ENCODE assay signal across 8 cellular contexts in the genomic region with DNA sequence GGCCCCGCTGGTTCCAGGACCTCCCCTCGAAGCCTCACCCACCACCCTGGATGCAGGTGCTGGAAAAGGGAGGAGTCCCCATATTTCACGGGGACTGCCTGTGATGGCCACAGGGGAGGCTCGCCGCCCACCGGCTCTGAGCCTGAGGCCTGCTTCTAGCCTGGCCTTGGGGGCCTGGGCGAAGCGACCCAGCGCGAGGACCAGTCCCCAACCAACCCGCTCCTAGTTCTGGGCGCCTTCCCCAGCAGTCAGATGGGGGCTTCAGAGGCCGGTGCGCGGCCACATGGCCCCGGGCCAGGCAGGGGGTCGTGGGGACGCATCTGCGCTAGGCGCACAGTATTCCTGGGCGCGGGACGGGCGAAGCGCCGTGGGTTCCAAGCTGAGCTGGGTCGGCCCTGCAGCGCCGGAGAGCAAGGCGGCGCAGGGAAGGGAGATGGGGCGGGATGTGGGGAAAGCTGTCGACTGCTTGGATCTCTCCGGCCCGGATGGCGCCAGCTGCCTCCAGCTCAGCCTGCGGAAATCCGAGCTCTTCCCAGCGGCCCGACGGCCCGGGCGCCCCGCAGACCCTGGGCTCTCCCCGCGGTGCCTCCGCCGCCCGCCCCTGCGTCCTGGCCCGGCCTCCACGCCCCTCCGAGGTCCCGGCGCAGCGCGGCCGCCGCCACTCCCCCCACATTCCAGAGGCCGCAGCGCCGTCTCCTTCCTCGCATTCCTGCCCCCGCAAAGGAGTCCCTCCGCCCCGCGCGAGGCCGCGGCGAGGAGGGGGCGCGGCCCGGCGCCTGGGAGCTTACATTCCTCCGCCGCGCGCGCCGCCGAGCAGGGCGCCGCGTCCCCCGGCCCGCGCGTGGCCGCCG. TPM values are rescaled to one million over a fixed set of nuclear protein-coding genes. Genes with fewer than 3 reads are reported as not detected.
DNase-seq lines count a peak whose midpoint lies in the region; ATAC-seq and TF ChIP-seq lines count a peak whose summit lies in the region.

Gene WTIP, plus strand, starts transcription at position 788 of the 851 bp plus-strand sequence. CDS start 217 bp downstream, outside the sequence.

- H3K4me1 Mint-ChIP-seq in activated naive CD4-positive, alpha-beta T cell treated with anti-CD3 and anti-CD28 coated beads, Interleukin-2, amount 10 ng/mL, durations not matched to agents 7 days and 5 days: peaks cover 7% of the 10 kb centered on the region
- peaks cover 15% of the 10 kb centered on the region for H3K4me1 Mint-ChIP-seq in stimulated activated effector memory CD8-positive, alpha-beta T cell treated with anti-CD3 and anti-CD28 coated beads, Interleukin-12 subunit alpha, Interleukin-12 subunit beta, amount 100 ng/mL, for 72 hours
- peaks cover 6% of the 10 kb centered on the region in 2 donors for H3K4me1 Mint-ChIP-seq in immature natural killer cell

- no peak for DNase-seq in activated naive CD4-positive, alpha-beta T cell treated with anti-CD3 and anti-CD28 coated beads, Interleukin-2, amount 10 ng/mL, durations not matched to agents 7 days and 5 days
- no peak for DNase-seq in activated naive CD4-positive, alpha-beta T cell treated with Interleukin-2 at 50 U/mL for 16 hours
- DNase-seq in cardiac fibroblast (ENCODE audit: low read depth in 2 of 2) (peak; percentile 82 to 95), islet precursor cell (peak; percentile 94), immature natural killer cell (no peak), NCI-H1092 (lab: John Stamatoyannopoulos, UW) (no peak)
- DNase-seq in stimulated activated effector memory CD8-positive, alpha-beta T cell treated with anti-CD3 and anti-CD28 coated beads, Interleukin-12 subunit alpha, Interleukin-12 subunit beta, amount 100 ng/mL, for 72 hours (ENCODE audit: low spot score in 2 of 2): no peak

- ATAC-seq in stimulated activated effector memory CD8-positive, alpha-beta T cell treated with anti-CD3 and anti-CD28 coated beads, Interleukin-12 subunit alpha, Interleukin-12 subunit beta, amount 100 ng/mL, for 72 hours: no peak
- no peak for ATAC-seq in HG03354 (IDR thresholded peaks at IDR 0.05; ENCODE audit: poor library complexity, severe bottlenecking, unreplicated experiment)

- H3K4me3 ChIP-seq in cardiac fibroblast (replicated peaks in 1 of 2; ENCODE audit: low read depth in 2 of 2, low read length in 2 of 2): peak within 1 kb of the TSS; percentile 69 to 79

- peak within 1 kb of the TSS; percentile 31 for H3K4me3 Mint-ChIP-seq in activated naive CD4-positive, alpha-beta T cell treated with anti-CD3 and anti-CD28 coated beads, Interleukin-2, amount 10 ng/mL, durations not matched to agents 7 days and 5 days
- H3K4me3 Mint-ChIP-seq in stimulated activated effector memory CD8-positive, alpha-beta T cell treated with anti-CD3 and anti-CD28 coated beads, Interleukin-12 subunit alpha, Interleukin-12 subunit beta, amount 100 ng/mL, for 72 hours: peak within 1 kb of the TSS; percentile 61
- H3K4me3 Mint-ChIP-seq in immature natural killer cell: no peak within 1 kb of the TSS

- CTCF ChIA-PET in activated naive CD4-positive, alpha-beta T cell treated with anti-CD3 and anti-CD28 coated beads, Interleukin-2, amount 10 ng/mL, durations not matched to agents 7 days and 5 days (lab: Charles Lee): interaction anchor here (1.3 kb wide), 1 partner anchor 9 kb away, joined by 4 read pairs; no protein-coding TSS in a partner anchor

- H3K27me3 Mint-ChIP-seq in activated naive CD4-positive, alpha-beta T cell treated with anti-CD3 and anti-CD28 coated beads, Interleukin-2, amount 10 ng/mL, durations not matched to agents 7 days and 5 days: peaks cover 72% of the 10 kb centered on the region
- peaks cover 8 to 20% (median 14%) of the 10 kb centered on the region in 3 donors for H3K27me3 Mint-ChIP-seq in immature natural killer cell (ENCODE audit: low read depth in 3 of 3)

- no peaks in the 10 kb centered on the region for H3K9me3 Mint-ChIP-seq in activated naive CD4-positive, alpha-beta T cell treated with anti-CD3 and anti-CD28 coated beads, Interleukin-2, amount 10 ng/mL, durations not matched to agents 7 days and 5 days
- no peaks in the 10 kb centered on the region for H3K9me3 Mint-ChIP-seq in stimulated activated effector memory CD8-positive, alpha-beta T cell treated with anti-CD3 and anti-CD28 coated beads, Interleukin-12 subunit alpha, Interleukin-12 subunit beta, amount 100 ng/mL, for 72 hours
- peaks cover 0 to 1% (median 0%) of the 10 kb centered on the region in 6 donors for H3K9me3 Mint-ChIP-seq in immature natural killer cell

- no peaks in the 10 kb centered on the region for H3K36me3 Mint-ChIP-seq in activated naive CD4-positive, alpha-beta T cell treated with anti-CD3 and anti-CD28 coated beads, Interleukin-2, amount 10 ng/mL, durations not matched to agents 7 days and 5 days
- H3K36me3 Mint-ChIP-seq in stimulated activated effector memory CD8-positive, alpha-beta T cell treated with anti-CD3 and anti-CD28 coated beads, Interleukin-12 subunit alpha, Interleukin-12 subunit beta, amount 100 ng/mL, for 72 hours: peaks cover 10% of the 10 kb centered on the region
- H3K36me3 Mint-ChIP-seq in immature natural killer cell: peaks cover 0 to 3% (median 0%) of the 10 kb centered on the region in 3 donors

- H3K27ac Mint-ChIP-seq in activated naive CD4-positive, alpha-beta T cell treated with anti-CD3 and anti-CD28 coated beads, Interleukin-2, amount 10 ng/mL, durations not matched to agents 7 days and 5 days: no peak within 1 kb of the TSS
- H3K27ac Mint-ChIP-seq in stimulated activated effector memory CD8-positive, alpha-beta T cell treated with anti-CD3 and anti-CD28 coated beads, Interleukin-12 subunit alpha, Interleukin-12 subunit beta, amount 100 ng/mL, for 72 hours: no peak within 1 kb of the TSS
- H3K27ac Mint-ChIP-seq in immature natural killer cell: no peak within 1 kb of the TSS

- no peak for TF ChIP-seq CTCF in cardiac fibroblast (IDR thresholded peaks at IDR 0.05; ENCODE audit: low read depth, low read length)

RNA-seq across cellular contexts. Expression of gene WTIP, which starts in this region (rescaled TPM):
- under 1 TPM in 1 of 3 donors, not detected in 2; 0.03 TPM for polyA plus RNA-seq in immature natural killer cell

Comparison
In these comparisons a context has a peak if more than half of its experiments do, and no peak if none do; other contexts are left out.
1. DNase-seq: peak in cardiac fibroblast (2 of 2) and islet precursor cell (single experiment); none in activated naive CD4-positive, alpha-beta T cell treated with anti-CD3 and anti-CD28 coated beads, Interleukin-2, amount 10 ng/mL, durations not matched to agents 7 days and 5 days (single experiment), activated naive CD4-positive, alpha-beta T cell treated with Interleukin-2 at 50 U/mL for 16 hours (single experiment), stimulated activated effector memory CD8-positive, alpha-beta T cell treated with anti-CD3 and anti-CD28 coated beads, Interleukin-12 subunit alpha, Interleukin-12 subunit beta, amount 100 ng/mL, for 72 hours (0 of 2), immature natural killer cell (0 of 3) and NCI-H1092 (single experiment).
2. H3K4me3 Mint-ChIP-seq: peak in activated naive CD4-positive, alpha-beta T cell treated with anti-CD3 and anti-CD28 coated beads, Interleukin-2, amount 10 ng/mL, durations not matched to agents 7 days and 5 days (single experiment) and stimulated activated effector memory CD8-positive, alpha-beta T cell treated with anti-CD3 and anti-CD28 coated beads, Interleukin-12 subunit alpha, Interleukin-12 subunit beta, amount 100 ng/mL, for 72 hours (single experiment); none in immature natural killer cell (0 of 5).